In genomic region chr6:35236223-35236622, GRCh38 we compare ENCODE assay signal across 21 cellular contexts. TPM values are rescaled to one million over a fixed set of nuclear protein-coding genes. Genes with fewer than 3 reads are reported as not detected.
"Had no signal": no experiment of that assay in that cellular context is flagged by ENCODE, and none has a peak within 500 bp of the region (broad histone marks: within the 10 kb centered on the region; RNA-seq: fewer than 3 reads in every experiment).

No MANE protein-coding gene starts in this region.

- H3K27ac ChIP-seq: left lung, ovary, right atrium auricular region, right lobe of liver, skin epidermis, suprapubic skin, upper lobe of right lung had no signal

- H3K27me3 ChIP-seq: left lung, ovary, right atrium auricular region, right lobe of liver, suprapubic skin, upper lobe of right lung had no signal

- DNase-seq: hypothalamus; immature natural killer cell; kidney; left colon; left lung; mesendoderm; midbrain; mucosa of descending colon; naive thymus-derived CD4-positive, alpha-beta T cell; ovary; right lobe of liver; stimulated activated CD4-positive, alpha-beta T cell treated with anti-CD3 and anti-CD28 coated beads, Interleukin-4, amount 100 ng/mL, for 24 hours; stimulated activated naive CD4-positive, alpha-beta T cell; trophoblast cell; upper lobe of right lung had no signal

- H3K9me3 ChIP-seq: left lung, mucosa of descending colon, ovary, right atrium auricular region, right lobe of liver, suprapubic skin, upper lobe of right lung had no signal

- ATAC-seq: left colon; left lung; mucosa of descending colon; naive thymus-derived CD4-positive, alpha-beta T cell; natural killer cell treated with Interleukin-12 subunit alpha and Interleukin-12 subunit beta and Interleukin-15 and Interleukin-18, amount 100 ng/mL, for 72 hours; right lobe of liver; stimulated activated effector memory CD8-positive, alpha-beta T cell treated with anti-CD3 and anti-CD28 coated beads, Interleukin-12 subunit alpha, Interleukin-12 subunit beta, amount 100 ng/mL, for 72 hours; upper lobe of right lung had no signal

- H3K4me3 ChIP-seq: left lung, lung, mucosa of descending colon, ovary, right atrium auricular region, right lobe of liver, skin epidermis, suprapubic skin, upper lobe of right lung had no signal

- H3K36me3 ChIP-seq: left lung, ovary, right atrium auricular region, right lobe of liver, suprapubic skin, upper lobe of right lung had no signal

- H3K4me1 ChIP-seq: suprapubic skin had no signal

RNA-seq across cellular contexts. Expression of gene SCUBE3, which starts 22.5 kb away (rescaled TPM):
- total RNA-seq: naive thymus-derived CD4-positive, alpha-beta T cell had no signal
